In genomic region chr9:36772449-36773370, GRCh38 we compare ENCODE assay signal across 14 cellular contexts.
DNase-seq lines count a peak whose midpoint lies in the region; ATAC-seq, FAIRE-seq and TF ChIP-seq lines count a peak whose summit lies in the region.
"Had no signal": no experiment of that assay in that cellular context is flagged by ENCODE, and none has a peak within 500 bp of the region (broad histone marks: within the 10 kb centered on the region; RNA-seq: fewer than 3 reads in every experiment).

No MANE protein-coding gene starts in this region.

- H3K27ac Mint-ChIP-seq in MCF 10A (ENCODE audit: low read depth, unreplicated experiment) = no peak overlapping the region
- H3K27ac Mint-ChIP-seq in activated CD4-positive, alpha-beta memory T cell treated with anti-CD3 and anti-CD28 coated beads, Interleukin-2, amount 10 ng/mL, durations not matched to agents 7 days and 5 days = no peak overlapping the region
- H3K27ac Mint-ChIP-seq: activated naive CD8-positive, alpha-beta T cell treated with anti-CD3 and anti-CD28 coated beads for 36 hours had no signal

- no peaks in the 10 kb centered on the region for H3K9me3 Mint-ChIP-seq in MCF 10A (ENCODE audit: unreplicated experiment)
- no peaks in the 10 kb centered on the region for H3K9me3 Mint-ChIP-seq in activated CD4-positive, alpha-beta memory T cell treated with anti-CD3 and anti-CD28 coated beads, Interleukin-2, amount 10 ng/mL, durations not matched to agents 7 days and 5 days
- H3K9me3 Mint-ChIP-seq: activated naive CD8-positive, alpha-beta T cell treated with anti-CD3 and anti-CD28 coated beads for 36 hours had no signal

- H3K9me3 ChIP-seq in breast epithelium = no peaks in the 10 kb centered on the region
- H3K9me3 ChIP-seq: BLaER1, esophagus muscularis mucosa had no signal

- CTCF ChIA-PET in MCF 10A (lab: Yijun Ruan, JAX) = interaction anchor here (0.5 to 0.6 kb wide), 2 partner anchors 94 to 1904 kb away, joined by 3 to 4 read pairs; no protein-coding TSS in a partner anchor
- CTCF ChIA-PET in activated CD4-positive, alpha-beta memory T cell treated with anti-CD3 and anti-CD28 coated beads, Interleukin-2, amount 10 ng/mL, durations not matched to agents 7 days and 5 days (lab: Charles Lee) = no interaction called here

- FAIRE-seq in urothelium cell line (lab: Jason Lieb, UNC) = no peak

- no peaks in the 10 kb centered on the region for H3K4me1 Mint-ChIP-seq in MCF 10A (ENCODE audit: insufficient read depth, unreplicated experiment)
- H3K4me1 Mint-ChIP-seq in activated CD4-positive, alpha-beta memory T cell treated with anti-CD3 and anti-CD28 coated beads, Interleukin-2, amount 10 ng/mL, durations not matched to agents 7 days and 5 days = no peaks in the 10 kb centered on the region
- H3K4me1 Mint-ChIP-seq: activated naive CD8-positive, alpha-beta T cell treated with anti-CD3 and anti-CD28 coated beads for 36 hours had no signal

- no peak for ATAC-seq in GM21367 (IDR thresholded peaks at IDR 0.05; ENCODE audit: unreplicated experiment)

- H3K27ac ChIP-seq in breast epithelium (no peak overlapping the region), caudate nucleus (ENCODE audit: low read depth, low read length) (no peak overlapping the region)
- H3K27ac ChIP-seq: BLaER1, esophagus muscularis mucosa had no signal

- BruUV-seq in MCF 10A (replicated peaks; lab: Mats Ljungman, UMichigan) = no TSS peak

- no peaks in the 10 kb centered on the region for H3K36me3 Mint-ChIP-seq in MCF 10A (ENCODE audit: insufficient read depth, unreplicated experiment)
- H3K36me3 Mint-ChIP-seq in activated CD4-positive, alpha-beta memory T cell treated with anti-CD3 and anti-CD28 coated beads, Interleukin-2, amount 10 ng/mL, durations not matched to agents 7 days and 5 days (ENCODE audit: low read depth) = no peaks in the 10 kb centered on the region
- H3K36me3 Mint-ChIP-seq: activated naive CD8-positive, alpha-beta T cell treated with anti-CD3 and anti-CD28 coated beads for 36 hours had no signal

- peak; percentile 46 for DNase-seq in MCF 10A (ENCODE audit: unreplicated experiment)
- no peak for DNase-seq in breast epithelium (ENCODE audit: low spot score in 2 of 2)
- DNase-seq in OCI-M1 (lab: John Stamatoyannopoulos, UW) = peak; percentile 20
- peak; percentile 65 for DNase-seq in epithelial cell of esophagus (ENCODE audit: low read depth)
- peak; percentile 49 for DNase-seq in urothelium cell line (ENCODE audit: low spot score)
- DNase-seq in activated CD4-positive, alpha-beta memory T cell treated with anti-CD3 and anti-CD28 coated beads, Interleukin-2, amount 10 ng/mL, durations not matched to agents 7 days and 5 days = no peak
- DNase-seq in caudate nucleus (lab: John Stamatoyannopoulos, UW) = no peak
- DNase-seq: activated CD4-positive, alpha-beta T cell treated with anti-CD3 and anti-CD28 coated beads for 48 hours; activated naive CD8-positive, alpha-beta T cell treated with anti-CD3 and anti-CD28 coated beads for 36 hours; SHP77 had no signal

- H3K4me1 ChIP-seq in breast epithelium = no peaks in the 10 kb centered on the region
- H3K4me1 ChIP-seq: BLaER1, esophagus muscularis mucosa had no signal

- intact Hi-C loops in MCF 10A (cut with micrococcal nuclease) (loop anchor here (2.0 kb wide), 1 partner anchor 24 kb away; no protein-coding TSS in a partner anchor), breast epithelium (cut with DNase I; ENCODE audit: low total_unique reads) (no loop called here)

- H3K27me3 Mint-ChIP-seq in MCF 10A (ENCODE audit: insufficient read depth, unreplicated experiment) = peaks cover 90% of the 10 kb centered on the region
- H3K27me3 Mint-ChIP-seq in activated CD4-positive, alpha-beta memory T cell treated with anti-CD3 and anti-CD28 coated beads, Interleukin-2, amount 10 ng/mL, durations not matched to agents 7 days and 5 days = peaks cover 21% of the 10 kb centered on the region

- no peak for TF ChIP-seq POLR2A in breast epithelium (IDR thresholded peaks at IDR 0.05)

- no peak overlapping the region for H3K4me3 Mint-ChIP-seq in MCF 10A (ENCODE audit: unreplicated experiment)
- no peak overlapping the region for H3K4me3 Mint-ChIP-seq in activated CD4-positive, alpha-beta memory T cell treated with anti-CD3 and anti-CD28 coated beads, Interleukin-2, amount 10 ng/mL, durations not matched to agents 7 days and 5 days
- H3K4me3 Mint-ChIP-seq: activated naive CD8-positive, alpha-beta T cell treated with anti-CD3 and anti-CD28 coated beads for 36 hours had no signal

- H3K27me3 ChIP-seq in breast epithelium = peaks cover 0 to 47% of the 10 kb centered on the region in 2 donors
- H3K27me3 ChIP-seq: BLaER1 had no signal

- no peaks in the 10 kb centered on the region for H3K36me3 ChIP-seq in breast epithelium
- H3K36me3 ChIP-seq: BLaER1, esophagus muscularis mucosa had no signal

- TF ChIP-seq CTCF in MCF 10A (IDR thresholded peaks at IDR 0.05; ENCODE audit: unreplicated experiment) (no peak), breast epithelium (IDR thresholded peaks at IDR 0.05) (no peak), epithelial cell of esophagus (IDR thresholded peaks at IDR 0.05; ENCODE audit: insufficient read depth, low read depth, low read length, missing control alignments) (no peak)

- POLR2A ChIA-PET in MCF 10A (lab: Yijun Ruan, JAX) = interaction anchor here (0.6 kb wide), 1 partner anchor 16 kb away, joined by 4 read pairs; no protein-coding TSS in a partner anchor
- POLR2A ChIA-PET in activated CD4-positive, alpha-beta memory T cell treated with anti-CD3 and anti-CD28 coated beads, Interleukin-2, amount 10 ng/mL, durations not matched to agents 7 days and 5 days (lab: Charles Lee) = no interaction called here

- H3K4me3 ChIP-seq in breast epithelium = no peak overlapping the region
- no peak overlapping the region for H3K4me3 ChIP-seq in epithelial cell of esophagus (ENCODE audit: low read length)
- H3K4me3 ChIP-seq: BLaER1, esophagus muscularis mucosa, lung had no signal

Comparison
In these comparisons a context has a peak if more than half of its experiments do, and no peak if none do; other contexts are left out.
1. DNase-seq: peak in MCF 10A (single experiment), OCI-M1 (single experiment), epithelial cell of esophagus (single experiment) and urothelium cell line (single experiment); none in breast epithelium (0 of 2), activated CD4-positive, alpha-beta memory T cell treated with anti-CD3 and anti-CD28 coated beads, Interleukin-2, amount 10 ng/mL, durations not matched to agents 7 days and 5 days (single experiment) and caudate nucleus (0 of 61).